In the genomic region with DNA sequence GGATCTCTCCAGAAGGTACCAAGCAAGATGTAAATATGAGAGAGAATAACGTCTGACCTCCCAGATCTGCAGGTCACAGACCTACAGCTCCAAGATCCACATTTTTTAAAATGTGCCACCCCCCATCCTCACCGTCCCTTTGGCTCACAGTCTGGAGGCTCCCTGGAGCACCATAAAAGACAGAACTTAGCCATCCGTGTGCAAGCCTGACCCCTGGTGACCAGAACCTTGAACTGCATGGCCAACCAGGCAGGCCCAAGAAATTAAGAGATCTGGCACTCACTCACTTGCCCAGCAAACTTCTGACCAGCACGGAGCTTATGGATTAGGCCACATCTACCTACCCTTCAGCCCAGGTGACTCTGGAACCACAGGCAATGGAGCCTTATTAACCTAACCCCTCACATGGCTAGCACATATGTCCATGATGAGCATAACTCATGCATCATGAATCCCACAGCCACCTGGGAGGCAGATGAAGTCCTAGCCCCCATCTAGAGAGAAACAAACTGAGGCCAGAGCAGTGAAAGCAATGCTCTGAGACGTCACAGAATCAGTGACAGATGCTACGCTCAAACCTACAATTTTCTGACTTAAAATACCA, we compare ENCODE assay signal across 1 cellular context.
TF ChIP-seq lines count a peak whose summit lies in the region.

No MANE protein-coding gene starts in this region.

TF ChIP-seq in HCT116, 20 proteins besides CTCF, POLR2A, EP300 and RAD21:
- TF ChIP-seq, protein P1, sequence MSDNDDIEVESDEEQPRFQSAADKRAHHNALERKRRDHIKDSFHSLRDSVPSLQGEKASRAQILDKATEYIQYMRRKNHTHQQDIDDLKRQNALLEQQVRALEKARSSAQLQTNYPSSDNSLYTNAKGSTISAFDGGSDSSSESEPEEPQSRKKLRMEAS (IDR thresholded peaks at IDR 0.05), result no peak
- TF ChIP-seq SP1 (IDR thresholded peaks at IDR 0.05; ENCODE audit: low read depth) (no peak), CBX3 (IDR thresholded peaks at IDR 0.05; ENCODE audit: low read depth) (no peak), TCF7L2 (IDR thresholded peaks at IDR 0.05; ENCODE audit: borderline replicate concordance, extremely low read depth, insufficient read depth, insufficient read length) (no peak), EZH2phosphoT487 (IDR thresholded peaks at IDR 0.05; ENCODE audit: borderline replicate concordance) (no peak), CEBPB (IDR thresholded peaks at IDR 0.05; ENCODE audit: low read depth) (no peak), SIN3A (IDR thresholded peaks at IDR 0.05; ENCODE audit: low read depth) (no peak), POLR2AphosphoS5 (IDR thresholded peaks at IDR 0.05; ENCODE audit: low read depth, low read length) (no peak), JUND (IDR thresholded peaks at IDR 0.05) (no peak), EGR1 (IDR thresholded peaks at IDR 0.05; ENCODE audit: low read depth) (no peak), ELF1 (IDR thresholded peaks at IDR 0.05; ENCODE audit: borderline replicate concordance, low read depth) (no peak), YY1 (IDR thresholded peaks at IDR 0.05; ENCODE audit: extremely low read depth, insufficient replicate concordance, low read depth, low read length) (no peak), ZNF274 (IDR thresholded peaks at IDR 0.05; ENCODE audit: low read depth, low read length) (no peak), EZH2 (IDR thresholded peaks at IDR 0.05) (no peak), ATF3 (IDR thresholded peaks at IDR 0.05) (no peak), FOSL1 (IDR thresholded peaks at IDR 0.05; ENCODE audit: low read depth) (no peak), ZFX (IDR thresholded peaks at IDR 0.05) (no peak), SRF (IDR thresholded peaks at IDR 0.05; ENCODE audit: low read depth) (no peak)
- TF ChIP-seq, protein P2, sequence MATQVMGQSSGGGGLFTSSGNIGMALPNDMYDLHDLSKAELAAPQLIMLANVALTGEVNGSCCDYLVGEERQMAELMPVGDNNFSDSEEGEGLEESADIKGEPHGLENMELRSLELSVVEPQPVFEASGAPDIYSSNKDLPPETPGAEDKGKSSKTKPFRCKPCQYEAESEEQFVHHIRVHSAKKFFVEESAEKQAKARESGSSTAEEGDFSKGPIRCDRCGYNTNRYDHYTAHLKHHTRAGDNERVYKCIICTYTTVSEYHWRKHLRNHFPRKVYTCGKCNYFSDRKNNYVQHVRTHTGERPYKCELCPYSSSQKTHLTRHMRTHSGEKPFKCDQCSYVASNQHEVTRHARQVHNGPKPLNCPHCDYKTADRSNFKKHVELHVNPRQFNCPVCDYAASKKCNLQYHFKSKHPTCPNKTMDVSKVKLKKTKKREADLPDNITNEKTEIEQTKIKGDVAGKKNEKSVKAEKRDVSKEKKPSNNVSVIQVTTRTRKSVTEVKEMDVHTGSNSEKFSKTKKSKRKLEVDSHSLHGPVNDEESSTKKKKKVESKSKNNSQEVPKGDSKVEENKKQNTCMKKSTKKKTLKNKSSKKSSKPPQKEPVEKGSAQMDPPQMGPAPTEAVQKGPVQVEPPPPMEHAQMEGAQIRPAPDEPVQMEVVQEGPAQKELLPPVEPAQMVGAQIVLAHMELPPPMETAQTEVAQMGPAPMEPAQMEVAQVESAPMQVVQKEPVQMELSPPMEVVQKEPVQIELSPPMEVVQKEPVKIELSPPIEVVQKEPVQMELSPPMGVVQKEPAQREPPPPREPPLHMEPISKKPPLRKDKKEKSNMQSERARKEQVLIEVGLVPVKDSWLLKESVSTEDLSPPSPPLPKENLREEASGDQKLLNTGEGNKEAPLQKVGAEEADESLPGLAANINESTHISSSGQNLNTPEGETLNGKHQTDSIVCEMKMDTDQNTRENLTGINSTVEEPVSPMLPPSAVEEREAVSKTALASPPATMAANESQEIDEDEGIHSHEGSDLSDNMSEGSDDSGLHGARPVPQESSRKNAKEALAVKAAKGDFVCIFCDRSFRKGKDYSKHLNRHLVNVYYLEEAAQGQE (IDR thresholded peaks at IDR 0.05; ENCODE audit: low read depth), result no peak
TF ChIP-seq in HCT116: peak in this region for 0.
